Comparison of ENCODE assay signal across 22 cellular contexts in the genomic region with DNA sequence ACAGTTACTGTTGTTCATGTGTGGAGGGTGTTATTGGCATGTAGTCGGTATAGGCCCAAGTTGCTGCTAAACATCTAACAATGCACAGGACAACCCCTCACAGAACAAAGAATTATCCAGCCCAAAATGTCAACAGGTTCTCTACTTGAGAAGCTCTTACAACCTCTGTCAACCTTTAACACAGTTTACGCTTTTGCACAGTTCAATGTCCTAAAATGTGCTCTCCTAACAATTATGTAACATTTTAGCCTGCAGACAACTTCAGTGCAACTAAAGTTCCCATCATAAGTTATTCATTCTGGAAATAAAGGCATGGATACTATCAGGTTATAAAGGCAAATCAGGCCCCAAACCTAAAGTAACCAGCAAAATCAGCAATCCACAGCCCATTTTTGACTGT.
DNase-seq lines count a peak whose midpoint lies in the region; ATAC-seq and TF ChIP-seq lines count a peak whose summit lies in the region.
"Had no signal": no experiment of that assay in that cellular context is flagged by ENCODE, and none has a peak within 500 bp of the region (broad histone marks: within the 10 kb centered on the region; RNA-seq: fewer than 3 reads in every experiment).

No MANE protein-coding gene starts in this region.

- H3K27ac Mint-ChIP-seq in activated CD4-positive, alpha-beta memory T cell treated with anti-CD3 and anti-CD28 coated beads, Interleukin-2, amount 10 ng/mL, durations not matched to agents 7 days and 5 days, result peak overlapping the region; percentile 66
- H3K27ac Mint-ChIP-seq in activated CD4-positive, alpha-beta memory T cell treated with anti-CD3 and anti-CD28 coated beads for 36 hours, result no peak overlapping the region
- H3K27ac Mint-ChIP-seq in activated CD8-positive, alpha-beta T cell treated with anti-CD3 and anti-CD28 coated beads for 36 hours, result peak overlapping the region; percentile 61
- H3K27ac Mint-ChIP-seq: HFFc6, WTC11 had no signal

- no peak overlapping the region for H2AFZ ChIP-seq in mammary epithelial cell (ENCODE audit: low read depth, low read length)

- no peaks in the 10 kb centered on the region for H3K79me2 ChIP-seq in mammary epithelial cell (ENCODE audit: insufficient read depth, low read length)

- CTCF ChIA-PET in activated CD4-positive, alpha-beta memory T cell treated with anti-CD3 and anti-CD28 coated beads, Interleukin-2, amount 10 ng/mL, durations not matched to agents 7 days and 5 days (lab: Charles Lee), result no interaction called here
- CTCF ChIA-PET in activated CD4-positive, alpha-beta memory T cell treated with anti-CD3 and anti-CD28 coated beads for 36 hours (lab: Charles Lee), result no interaction called here
- CTCF ChIA-PET in activated CD8-positive, alpha-beta T cell treated with anti-CD3 and anti-CD28 coated beads for 36 hours (lab: Charles Lee), result no interaction called here
- CTCF ChIA-PET in mammary epithelial cell (lab: Charles Lee; ENCODE audit: low non-redundant PET), result no interaction called here

- no peaks in the 10 kb centered on the region for H3K4me1 ChIP-seq in mammary epithelial cell (ENCODE audit: insufficient read depth, low read length)
- H3K4me1 ChIP-seq in sigmoid colon, result no peaks in the 10 kb centered on the region
- H3K4me1 ChIP-seq: BE2C, breast epithelium, upper lobe of left lung had no signal

- H3K4me3 ChIP-seq in mammary epithelial cell (replicated peaks in 1 of 3; ENCODE audit: insufficient read depth in 1 of 3, low read depth in 2 of 3, low read length in 3 of 3) (no peak overlapping the region), sigmoid colon (no peak overlapping the region)
- H3K4me3 ChIP-seq: breast epithelium, SK-N-MC, upper lobe of left lung had no signal

- no peak for TF ChIP-seq EP300 in sigmoid colon (IDR thresholded peaks at IDR 0.05)

- H3K4me3 Mint-ChIP-seq in activated CD4-positive, alpha-beta memory T cell treated with anti-CD3 and anti-CD28 coated beads, Interleukin-2, amount 10 ng/mL, durations not matched to agents 7 days and 5 days, result no peak overlapping the region
- H3K4me3 Mint-ChIP-seq in activated CD4-positive, alpha-beta memory T cell treated with anti-CD3 and anti-CD28 coated beads for 36 hours, result no peak overlapping the region
- no peak overlapping the region for H3K4me3 Mint-ChIP-seq in activated CD8-positive, alpha-beta T cell treated with anti-CD3 and anti-CD28 coated beads for 36 hours
- H3K4me3 Mint-ChIP-seq: HFFc6, WTC11 had no signal

- peaks cover 8% of the 10 kb centered on the region for H3K9me3 Mint-ChIP-seq in activated CD4-positive, alpha-beta memory T cell treated with anti-CD3 and anti-CD28 coated beads, Interleukin-2, amount 10 ng/mL, durations not matched to agents 7 days and 5 days
- H3K9me3 Mint-ChIP-seq in activated CD4-positive, alpha-beta memory T cell treated with anti-CD3 and anti-CD28 coated beads for 36 hours, result no peaks in the 10 kb centered on the region
- peaks cover 5% of the 10 kb centered on the region for H3K9me3 Mint-ChIP-seq in activated CD8-positive, alpha-beta T cell treated with anti-CD3 and anti-CD28 coated beads for 36 hours
- H3K9me3 Mint-ChIP-seq: HFFc6, WTC11 had no signal

- WGBS in mammary epithelial cell (ENCODE audit: low coverage, missing lambda C conversion rate), result 69% methylated on average over 2 of the region's 2 CpGs
- WGBS in sigmoid colon, 2 donors, result 87 to 89% methylated on average over 2 of the region's 2 CpGs

- no peak for TF ChIP-seq POLR2A in sigmoid colon (IDR thresholded peaks at IDR 0.05)

- H3K27me3 Mint-ChIP-seq in activated CD4-positive, alpha-beta memory T cell treated with anti-CD3 and anti-CD28 coated beads, Interleukin-2, amount 10 ng/mL, durations not matched to agents 7 days and 5 days, result peaks cover 2% of the 10 kb centered on the region
- no peaks in the 10 kb centered on the region for H3K27me3 Mint-ChIP-seq in activated CD4-positive, alpha-beta memory T cell treated with anti-CD3 and anti-CD28 coated beads for 36 hours
- no peaks in the 10 kb centered on the region for H3K27me3 Mint-ChIP-seq in activated CD8-positive, alpha-beta T cell treated with anti-CD3 and anti-CD28 coated beads for 36 hours

- no peaks in the 10 kb centered on the region for H4K20me1 ChIP-seq in mammary epithelial cell (ENCODE audit: insufficient read depth, low read length)

- H3K27me3 ChIP-seq in mammary epithelial cell (ENCODE audit: insufficient read depth, low read length), result peaks cover 2% of the 10 kb centered on the region
- no peaks in the 10 kb centered on the region for H3K27me3 ChIP-seq in sigmoid colon
- H3K27me3 ChIP-seq: BE2C, upper lobe of left lung had no signal

- H3K36me3 Mint-ChIP-seq in activated CD4-positive, alpha-beta memory T cell treated with anti-CD3 and anti-CD28 coated beads, Interleukin-2, amount 10 ng/mL, durations not matched to agents 7 days and 5 days (ENCODE audit: low read depth), result peaks cover 13% of the 10 kb centered on the region
- H3K36me3 Mint-ChIP-seq in activated CD4-positive, alpha-beta memory T cell treated with anti-CD3 and anti-CD28 coated beads for 36 hours, result no peaks in the 10 kb centered on the region
- H3K36me3 Mint-ChIP-seq in activated CD8-positive, alpha-beta T cell treated with anti-CD3 and anti-CD28 coated beads for 36 hours (ENCODE audit: low read depth), result peaks cover 3% of the 10 kb centered on the region
- H3K36me3 Mint-ChIP-seq: WTC11 had no signal

- no peak for DNase-seq in activated CD4-positive, alpha-beta memory T cell treated with anti-CD3 and anti-CD28 coated beads, Interleukin-2, amount 10 ng/mL, durations not matched to agents 7 days and 5 days
- no peak for DNase-seq in activated CD4-positive, alpha-beta memory T cell treated with anti-CD3 and anti-CD28 coated beads for 36 hours
- DNase-seq in activated CD8-positive, alpha-beta T cell treated with anti-CD3 and anti-CD28 coated beads for 36 hours, result no peak
- DNase-seq in left lobe of liver (ENCODE audit: low spot score), result no peak
- no peak for DNase-seq in mammary epithelial cell
- no peak for DNase-seq in sigmoid colon
- DNase-seq in stimulated activated naive CD4-positive, alpha-beta T cell treated with Interleukin-2 at 50 U/mL for 16 hours (lab: John Stamatoyannopoulos, UW), result no peak
- DNase-seq: activated CD8-positive, alpha-beta memory T cell treated with anti-CD3 and anti-CD28 coated beads for 24 hours; BE2C; Calu3; cortex of kidney; HFFc6; left cardiac atrium; mesendoderm; NCI-H1417; NCI-H524 treated with DMSO at 0.1 percent for 48 hours; retina; upper lobe of left lung had no signal

- POLR2A ChIA-PET in activated CD4-positive, alpha-beta memory T cell treated with anti-CD3 and anti-CD28 coated beads, Interleukin-2, amount 10 ng/mL, durations not matched to agents 7 days and 5 days (lab: Charles Lee), result no interaction called here
- POLR2A ChIA-PET in activated CD4-positive, alpha-beta memory T cell treated with anti-CD3 and anti-CD28 coated beads for 36 hours (lab: Charles Lee), result no interaction called here
- POLR2A ChIA-PET in activated CD8-positive, alpha-beta T cell treated with anti-CD3 and anti-CD28 coated beads for 36 hours (lab: Charles Lee), result interaction anchor here (1.0 kb wide), 1 partner anchor 61 kb away, joined by 3 read pairs; no protein-coding TSS in a partner anchor

- no peak overlapping the region for H3K9ac ChIP-seq in mammary epithelial cell (ENCODE audit: insufficient read depth, low read length)

- H3K9me3 ChIP-seq in mammary epithelial cell (replicated peaks; ENCODE audit: insufficient read depth, low read length) (no peaks in the 10 kb centered on the region), sigmoid colon (no peaks in the 10 kb centered on the region)
- H3K9me3 ChIP-seq: BE2C, breast epithelium, upper lobe of left lung had no signal

- intact Hi-C loops in activated CD4-positive, alpha-beta memory T cell treated with anti-CD3 and anti-CD28 coated beads for 36 hours (cut with micrococcal nuclease), result loop anchor here (1.0 to 5.0 kb wide), 9 partner anchors 43 to 1176 kb away; partner anchors contain the start of genes FANCB and MOSPD2
- intact Hi-C loops in activated CD8-positive, alpha-beta T cell treated with anti-CD3 and anti-CD28 coated beads for 36 hours (cut with micrococcal nuclease), result loop anchor here (2.0 kb wide), 1 partner anchor 45 kb away; no protein-coding TSS in a partner anchor
- intact Hi-C loops in mammary epithelial cell (cut with micrococcal nuclease) (no loop called here), sigmoid colon (cut with DNase I) (no loop called here)

- in situ Hi-C loops in mammary epithelial cell (cut with MboI; ENCODE audit: low sequenced_read_pairs in 2 of 2), result no loop called here

- TF ChIP-seq CTCF in activated CD8-positive, alpha-beta T cell treated with anti-CD3 and anti-CD28 coated beads for 36 hours (IDR thresholded peaks at IDR 0.05), result no peak
- TF ChIP-seq CTCF in mammary epithelial cell (conservative IDR thresholded peaks at IDR 0.05 in 1 of 2, IDR thresholded peaks at IDR 0.05 in 1 of 2; ENCODE audit: extremely low read depth in 1 of 2, insufficient read depth in 1 of 2, low read depth in 1 of 2, low read length in 2 of 2) (no peak), sigmoid colon (IDR thresholded peaks at IDR 0.05) (no peak)

- BruUV-seq in mammary epithelial cell (replicated peaks; lab: Mats Ljungman, UMichigan), result no TSS peak

- H3K36me3 ChIP-seq in mammary epithelial cell (ENCODE audit: insufficient read depth, low read length) (no peaks in the 10 kb centered on the region), sigmoid colon (no peaks in the 10 kb centered on the region)
- H3K36me3 ChIP-seq: BE2C, breast epithelium, upper lobe of left lung had no signal

- peak; percentile 4 for ATAC-seq in HG03196 (IDR thresholded peaks at IDR 0.05; ENCODE audit: unreplicated experiment)
- no peak for ATAC-seq in activated CD8-positive, alpha-beta T cell treated with anti-CD3 and anti-CD28 coated beads for 36 hours
- ATAC-seq in left lobe of liver, result peak; percentile 82
- ATAC-seq: left cardiac atrium, WTC11 had no signal

- no peak overlapping the region for H3K4me2 ChIP-seq in mammary epithelial cell (ENCODE audit: insufficient read depth, low read depth, low read length)

- H3K27ac ChIP-seq in mammary epithelial cell (ENCODE audit: insufficient read depth, low read depth, low read length) (no peak overlapping the region), sigmoid colon (no peak overlapping the region)
- H3K27ac ChIP-seq: breast epithelium, SK-N-MC, upper lobe of left lung had no signal

- peaks cover 38% of the 10 kb centered on the region for H3K4me1 Mint-ChIP-seq in activated CD4-positive, alpha-beta memory T cell treated with anti-CD3 and anti-CD28 coated beads, Interleukin-2, amount 10 ng/mL, durations not matched to agents 7 days and 5 days
- H3K4me1 Mint-ChIP-seq in activated CD4-positive, alpha-beta memory T cell treated with anti-CD3 and anti-CD28 coated beads for 36 hours (ENCODE audit: low read depth), result peaks cover 50% of the 10 kb centered on the region
- peaks cover 45% of the 10 kb centered on the region for H3K4me1 Mint-ChIP-seq in activated CD8-positive, alpha-beta T cell treated with anti-CD3 and anti-CD28 coated beads for 36 hours (ENCODE audit: low read depth)
- H3K4me1 Mint-ChIP-seq: WTC11 had no signal

- dilution Hi-C loops in mammary epithelial cell (cut with HindIII; ENCODE audit: low sequenced_read_pairs), result no loop called here

Comparison
In these comparisons a context has a peak if more than half of its experiments do, and no peak if none do; other contexts are left out.
1. intact Hi-C loops: an anchor here in activated CD4-positive, alpha-beta memory T cell treated with anti-CD3 and anti-CD28 coated beads for 36 hours (1.0 to 5.0 kb wide) and activated CD8-positive, alpha-beta T cell treated with anti-CD3 and anti-CD28 coated beads for 36 hours (2.0 kb wide); none called in mammary epithelial cell and sigmoid colon.